In genomic region chr2:70141754-70142589, GRCh38 we compare ENCODE assay signal across 8 cellular contexts. TPM values are rescaled to one million over a fixed set of nuclear protein-coding genes. Genes with fewer than 3 reads are reported as not detected.
DNase-seq lines count a peak whose midpoint lies in the region; ATAC-seq and FAIRE-seq lines count a peak whose summit lies in the region.

No MANE protein-coding gene starts in this region.

- peak overlapping the region; percentile 98 for H3K27ac Mint-ChIP-seq in T-helper 2 cell treated with Interferon-gamma antibody and Interleukin-4, amounts not matched to agents 5 μg/mL and 100 μg/mL, for 36 hours
- H3K27ac Mint-ChIP-seq in memory B cell = peak overlapping the region; percentile 99

- no peaks in the 10 kb centered on the region for H3K27me3 Mint-ChIP-seq in T-helper 2 cell treated with Interferon-gamma antibody and Interleukin-4, amounts not matched to agents 5 μg/mL and 100 μg/mL, for 36 hours (ENCODE audit: low read depth)
- no peaks in the 10 kb centered on the region for H3K27me3 Mint-ChIP-seq in memory B cell

- ATAC-seq in GM21360 (IDR thresholded peaks at IDR 0.05; ENCODE audit: unreplicated experiment) (peak; percentile 36), HG03571 (IDR thresholded peaks at IDR 0.05; ENCODE audit: unreplicated experiment) (peak; percentile 39), memory B cell (ENCODE audit: low read depth) (peak; percentile 23), GM18861 (IDR thresholded peaks at IDR 0.05; ENCODE audit: unreplicated experiment) (no peak)

- H3K4me1 Mint-ChIP-seq in T-helper 2 cell treated with Interferon-gamma antibody and Interleukin-4, amounts not matched to agents 5 μg/mL and 100 μg/mL, for 36 hours (ENCODE audit: low read depth) = peaks cover 55% of the 10 kb centered on the region
- peaks cover 28% of the 10 kb centered on the region for H3K4me1 Mint-ChIP-seq in memory B cell

- peaks cover 3% of the 10 kb centered on the region for H3K9me3 Mint-ChIP-seq in T-helper 2 cell treated with Interferon-gamma antibody and Interleukin-4, amounts not matched to agents 5 μg/mL and 100 μg/mL, for 36 hours
- H3K9me3 Mint-ChIP-seq in memory B cell = no peaks in the 10 kb centered on the region

- in situ Hi-C loops in G401 (cut with HindIII; ENCODE audit: low sequenced_read_pairs) = no loop called here

- peak overlapping the region; percentile 88 for H3K4me3 Mint-ChIP-seq in T-helper 2 cell treated with Interferon-gamma antibody and Interleukin-4, amounts not matched to agents 5 μg/mL and 100 μg/mL, for 36 hours
- peak overlapping the region; percentile 90 for H3K4me3 Mint-ChIP-seq in memory B cell

- FAIRE-seq in urothelium cell line (lab: Jason Lieb, UNC) = peak; percentile 94

- DNase-seq in G401 (ENCODE audit: low spot score) = peak; percentile 70
- DNase-seq in T-helper 2 cell treated with Interferon-gamma antibody and Interleukin-4, amounts not matched to agents 5 μg/mL and 100 μg/mL, for 36 hours (ENCODE audit: low spot score) = no peak
- peak; percentile 85 for DNase-seq in ecto neural progenitor cell (ENCODE audit: low spot score)
- DNase-seq in memory B cell (ENCODE audit: low spot score in 2 of 2) = peak in 1 of 2 donors; percentile 86
- DNase-seq in urothelium cell line (ENCODE audit: low spot score) = peak; percentile 66

- peaks cover 3% of the 10 kb centered on the region for H3K36me3 Mint-ChIP-seq in T-helper 2 cell treated with Interferon-gamma antibody and Interleukin-4, amounts not matched to agents 5 μg/mL and 100 μg/mL, for 36 hours (ENCODE audit: low read depth)
- no peaks in the 10 kb centered on the region for H3K36me3 Mint-ChIP-seq in memory B cell

RNA-seq across cellular contexts. Expression of gene C2orf42, which starts 48.8 kb away (rescaled TPM):
- 5.3 and 6.8 TPM in 2 replicates for total RNA-seq in G401 (2014; rRNA removed; shearing (Covaris generic))

RNA-seq across cellular contexts. Expression of gene PCBP1, which starts 54.7 kb away (rescaled TPM):
- 150 and 167 TPM in 2 replicates for total RNA-seq in G401 (2014; rRNA removed; shearing (Covaris generic))
